In the genomic region with DNA sequence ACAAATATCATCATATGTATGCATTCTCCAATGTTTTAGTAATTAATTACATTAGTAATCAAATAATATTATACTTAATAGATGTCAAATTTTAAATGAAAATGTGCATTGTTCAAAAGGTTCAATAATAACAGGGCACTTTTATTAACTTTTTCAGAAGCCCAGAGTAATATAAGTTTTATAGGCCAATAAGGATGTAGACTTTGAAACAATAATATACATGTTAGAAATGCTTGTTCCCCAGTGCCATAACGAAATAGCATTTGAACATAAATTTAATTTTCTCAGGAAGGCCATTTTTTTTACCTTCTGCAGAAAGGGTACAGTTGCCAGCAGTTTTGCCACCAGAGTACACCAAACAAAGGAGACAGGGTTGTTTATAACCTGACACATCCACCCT, we compare ENCODE assay signal across 1 cellular context.
TF ChIP-seq lines count a peak whose summit lies in the region.

No MANE protein-coding gene starts in this region.

TF ChIP-seq in H1, 55 proteins besides CTCF, POLR2A, EP300 and RAD21 (continued from another document):
- TF ChIP-seq, protein P1, sequence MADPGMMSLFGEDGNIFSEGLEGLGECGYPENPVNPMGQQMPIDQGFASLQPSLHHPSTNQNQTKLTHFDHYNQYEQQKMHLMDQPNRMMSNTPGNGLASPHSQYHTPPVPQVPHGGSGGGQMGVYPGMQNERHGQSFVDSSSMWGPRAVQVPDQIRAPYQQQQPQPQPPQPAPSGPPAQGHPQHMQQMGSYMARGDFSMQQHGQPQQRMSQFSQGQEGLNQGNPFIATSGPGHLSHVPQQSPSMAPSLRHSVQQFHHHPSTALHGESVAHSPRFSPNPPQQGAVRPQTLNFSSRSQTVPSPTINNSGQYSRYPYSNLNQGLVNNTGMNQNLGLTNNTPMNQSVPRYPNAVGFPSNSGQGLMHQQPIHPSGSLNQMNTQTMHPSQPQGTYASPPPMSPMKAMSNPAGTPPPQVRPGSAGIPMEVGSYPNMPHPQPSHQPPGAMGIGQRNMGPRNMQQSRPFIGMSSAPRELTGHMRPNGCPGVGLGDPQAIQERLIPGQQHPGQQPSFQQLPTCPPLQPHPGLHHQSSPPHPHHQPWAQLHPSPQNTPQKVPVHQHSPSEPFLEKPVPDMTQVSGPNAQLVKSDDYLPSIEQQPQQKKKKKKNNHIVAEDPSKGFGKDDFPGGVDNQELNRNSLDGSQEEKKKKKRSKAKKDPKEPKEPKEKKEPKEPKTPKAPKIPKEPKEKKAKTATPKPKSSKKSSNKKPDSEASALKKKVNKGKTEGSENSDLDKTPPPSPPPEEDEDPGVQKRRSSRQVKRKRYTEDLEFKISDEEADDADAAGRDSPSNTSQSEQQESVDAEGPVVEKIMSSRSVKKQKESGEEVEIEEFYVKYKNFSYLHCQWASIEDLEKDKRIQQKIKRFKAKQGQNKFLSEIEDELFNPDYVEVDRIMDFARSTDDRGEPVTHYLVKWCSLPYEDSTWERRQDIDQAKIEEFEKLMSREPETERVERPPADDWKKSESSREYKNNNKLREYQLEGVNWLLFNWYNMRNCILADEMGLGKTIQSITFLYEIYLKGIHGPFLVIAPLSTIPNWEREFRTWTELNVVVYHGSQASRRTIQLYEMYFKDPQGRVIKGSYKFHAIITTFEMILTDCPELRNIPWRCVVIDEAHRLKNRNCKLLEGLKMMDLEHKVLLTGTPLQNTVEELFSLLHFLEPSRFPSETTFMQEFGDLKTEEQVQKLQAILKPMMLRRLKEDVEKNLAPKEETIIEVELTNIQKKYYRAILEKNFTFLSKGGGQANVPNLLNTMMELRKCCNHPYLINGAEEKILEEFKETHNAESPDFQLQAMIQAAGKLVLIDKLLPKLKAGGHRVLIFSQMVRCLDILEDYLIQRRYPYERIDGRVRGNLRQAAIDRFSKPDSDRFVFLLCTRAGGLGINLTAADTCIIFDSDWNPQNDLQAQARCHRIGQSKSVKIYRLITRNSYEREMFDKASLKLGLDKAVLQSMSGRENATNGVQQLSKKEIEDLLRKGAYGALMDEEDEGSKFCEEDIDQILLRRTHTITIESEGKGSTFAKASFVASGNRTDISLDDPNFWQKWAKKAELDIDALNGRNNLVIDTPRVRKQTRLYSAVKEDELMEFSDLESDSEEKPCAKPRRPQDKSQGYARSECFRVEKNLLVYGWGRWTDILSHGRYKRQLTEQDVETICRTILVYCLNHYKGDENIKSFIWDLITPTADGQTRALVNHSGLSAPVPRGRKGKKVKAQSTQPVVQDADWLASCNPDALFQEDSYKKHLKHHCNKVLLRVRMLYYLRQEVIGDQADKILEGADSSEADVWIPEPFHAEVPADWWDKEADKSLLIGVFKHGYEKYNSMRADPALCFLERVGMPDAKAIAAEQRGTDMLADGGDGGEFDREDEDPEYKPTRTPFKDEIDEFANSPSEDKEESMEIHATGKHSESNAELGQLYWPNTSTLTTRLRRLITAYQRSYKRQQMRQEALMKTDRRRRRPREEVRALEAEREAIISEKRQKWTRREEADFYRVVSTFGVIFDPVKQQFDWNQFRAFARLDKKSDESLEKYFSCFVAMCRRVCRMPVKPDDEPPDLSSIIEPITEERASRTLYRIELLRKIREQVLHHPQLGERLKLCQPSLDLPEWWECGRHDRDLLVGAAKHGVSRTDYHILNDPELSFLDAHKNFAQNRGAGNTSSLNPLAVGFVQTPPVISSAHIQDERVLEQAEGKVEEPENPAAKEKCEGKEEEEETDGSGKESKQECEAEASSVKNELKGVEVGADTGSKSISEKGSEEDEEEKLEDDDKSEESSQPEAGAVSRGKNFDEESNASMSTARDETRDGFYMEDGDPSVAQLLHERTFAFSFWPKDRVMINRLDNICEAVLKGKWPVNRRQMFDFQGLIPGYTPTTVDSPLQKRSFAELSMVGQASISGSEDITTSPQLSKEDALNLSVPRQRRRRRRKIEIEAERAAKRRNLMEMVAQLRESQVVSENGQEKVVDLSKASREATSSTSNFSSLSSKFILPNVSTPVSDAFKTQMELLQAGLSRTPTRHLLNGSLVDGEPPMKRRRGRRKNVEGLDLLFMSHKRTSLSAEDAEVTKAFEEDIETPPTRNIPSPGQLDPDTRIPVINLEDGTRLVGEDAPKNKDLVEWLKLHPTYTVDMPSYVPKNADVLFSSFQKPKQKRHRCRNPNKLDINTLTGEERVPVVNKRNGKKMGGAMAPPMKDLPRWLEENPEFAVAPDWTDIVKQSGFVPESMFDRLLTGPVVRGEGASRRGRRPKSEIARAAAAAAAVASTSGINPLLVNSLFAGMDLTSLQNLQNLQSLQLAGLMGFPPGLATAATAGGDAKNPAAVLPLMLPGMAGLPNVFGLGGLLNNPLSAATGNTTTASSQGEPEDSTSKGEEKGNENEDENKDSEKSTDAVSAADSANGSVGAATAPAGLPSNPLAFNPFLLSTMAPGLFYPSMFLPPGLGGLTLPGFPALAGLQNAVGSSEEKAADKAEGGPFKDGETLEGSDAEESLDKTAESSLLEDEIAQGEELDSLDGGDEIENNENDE (IDR thresholded peaks at IDR 0.05; ENCODE audit: insufficient replicate concordance, low read length), result no peak
- TF ChIP-seq NANOG (IDR thresholded peaks at IDR 0.05; ENCODE audit: insufficient read depth, low read depth, low read length, poor library complexity, severe bottlenecking), result no peak
- no peak for TF ChIP-seq HDAC2 (IDR thresholded peaks at IDR 0.05; ENCODE audit: borderline replicate concordance in 1 of 2, low read depth in 2 of 2, low read length in 2 of 2)
- TF ChIP-seq BRCA1 (IDR thresholded peaks at IDR 0.05; ENCODE audit: low read depth, low read length), result no peak
TF ChIP-seq in H1: peak in this region for 0.
